In the genomic region with DNA sequence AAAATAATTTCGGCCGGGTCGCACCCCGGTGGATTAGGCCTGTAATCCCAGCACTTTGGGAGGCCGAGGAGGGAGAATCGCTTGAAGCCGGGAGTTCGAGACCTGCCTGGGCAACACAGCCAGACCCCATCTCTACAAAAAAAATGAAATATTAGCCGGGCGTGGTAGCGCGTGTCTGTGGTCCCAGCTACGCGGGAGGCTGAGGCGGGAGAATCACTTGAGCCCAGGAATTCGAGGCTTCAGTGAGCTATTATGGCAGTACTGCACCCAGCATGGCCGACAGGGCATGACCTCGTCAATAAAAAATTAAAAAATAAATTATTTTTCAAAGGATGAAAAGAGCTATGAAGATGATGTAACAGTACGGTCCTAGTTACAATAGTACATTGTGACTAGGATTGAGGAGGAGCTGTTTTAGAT, we compare ENCODE assay signal across 8 cellular contexts. TPM values are rescaled to one million over a fixed set of nuclear protein-coding genes. Genes with fewer than 3 reads are reported as not detected.
A peak's percentile ranks its signal among the peaks of the same experiment; 100 is the strongest.
DNase-seq lines count a peak whose midpoint lies in the region; ATAC-seq, FAIRE-seq and TF ChIP-seq lines count a peak whose summit lies in the region.

No MANE protein-coding gene starts in this region.

- peaks cover 51% of the 10 kb centered on the region for H3K79me2 ChIP-seq in astrocyte (ENCODE audit: insufficient read depth, low read length)

- H3K9me3 Mint-ChIP-seq in astrocyte (ENCODE audit: unreplicated experiment) (no peaks in the 10 kb centered on the region), memory B cell (no peaks in the 10 kb centered on the region)

- H3K9ac ChIP-seq in astrocyte (ENCODE audit: low read length): peak overlapping the region; percentile 97

- H3K4me3 ChIP-seq in right atrium auricular region (peak overlapping the region; percentile 63 to 94), astrocyte (ENCODE audit: insufficient read depth, low read depth, low read length) (peak overlapping the region; percentile 96), aorta (ENCODE audit: low read length in 2 of 2) (peak overlapping the region; percentile 19 to 56)

- H3K9me3 ChIP-seq in right atrium auricular region (no peaks in the 10 kb centered on the region), astrocyte (ENCODE audit: insufficient read depth, low read depth, low read length) (no peaks in the 10 kb centered on the region), aorta (ENCODE audit: control insufficient read depth, low read length) (no peaks in the 10 kb centered on the region)

- H3K27ac Mint-ChIP-seq in astrocyte (ENCODE audit: unreplicated experiment): peak overlapping the region; percentile 78
- peak overlapping the region; percentile 98 for H3K27ac Mint-ChIP-seq in memory B cell

- H3K4me2 ChIP-seq in astrocyte (ENCODE audit: low read length): peak overlapping the region; percentile 90

- H3K36me3 ChIP-seq in right atrium auricular region: peaks cover 30% of the 10 kb centered on the region
- peaks cover 18% of the 10 kb centered on the region for H3K36me3 ChIP-seq in astrocyte (ENCODE audit: insufficient read depth, low read length)
- H3K36me3 ChIP-seq in aorta (ENCODE audit: control insufficient read depth in 1 of 2, insufficient read depth in 2 of 2, low read length in 1 of 2): peaks cover 3 to 5% of the 10 kb centered on the region in 2 donors

- H3K4me1 Mint-ChIP-seq in astrocyte (ENCODE audit: low read depth, unreplicated experiment): peaks cover 6% of the 10 kb centered on the region
- H3K4me1 Mint-ChIP-seq in memory B cell: peaks cover 20% of the 10 kb centered on the region

- no peaks in the 10 kb centered on the region for H3K27me3 ChIP-seq in right atrium auricular region
- H3K27me3 ChIP-seq in astrocyte (ENCODE audit: insufficient read depth, low read length): no peaks in the 10 kb centered on the region
- H3K27me3 ChIP-seq in aorta (ENCODE audit: control insufficient read depth in 1 of 2, insufficient read depth in 2 of 2, low read length in 1 of 2): no peaks in the 10 kb centered on the region

- H3K4me1 ChIP-seq in right atrium auricular region (peaks cover 0 to 13% of the 10 kb centered on the region in 2 donors), astrocyte (ENCODE audit: insufficient read depth, low read length) (peaks cover 13% of the 10 kb centered on the region), aorta (ENCODE audit: control insufficient read depth in 1 of 2, insufficient read depth in 2 of 2, low read length in 2 of 2) (peaks cover 4 to 5% of the 10 kb centered on the region in 2 donors)

- H2AFZ ChIP-seq in astrocyte (ENCODE audit: low read depth, low read length): peak overlapping the region; percentile 83

- TF ChIP-seq CTCF in right atrium auricular region (IDR thresholded peaks at IDR 0.05) (no peak), astrocyte (IDR thresholded peaks at IDR 0.05; ENCODE audit: insufficient read depth, low read depth, low read length) (no peak)

- H3K36me3 Mint-ChIP-seq in astrocyte (ENCODE audit: low read depth, unreplicated experiment) (no peaks in the 10 kb centered on the region), memory B cell (peaks cover 10% of the 10 kb centered on the region)

- ATAC-seq in left cardiac atrium (no peak), memory B cell (ENCODE audit: low read depth) (no peak), aorta (ENCODE audit: low FRiP score) (no peak), HG03442 (IDR thresholded peaks at IDR 0.05; ENCODE audit: unreplicated experiment) (no peak)

- intact Hi-C loops in left cardiac atrium (cut with DNase I) (no loop called here), aorta (cut with DNase I) (no loop called here)

- H3K27me3 Mint-ChIP-seq in astrocyte (ENCODE audit: low read depth, unreplicated experiment): no peaks in the 10 kb centered on the region
- H3K27me3 Mint-ChIP-seq in memory B cell: no peaks in the 10 kb centered on the region

- 14 to 16% methylated on average over 19 of the region's 19 CpGs for WGBS in aorta, 2 donors

- no peaks in the 10 kb centered on the region for H4K20me1 ChIP-seq in astrocyte (ENCODE audit: insufficient read depth, low read length)

- no peak for FAIRE-seq in astrocyte (lab: Jason Lieb, UNC)

- H3K4me3 Mint-ChIP-seq in astrocyte (ENCODE audit: unreplicated experiment): peak overlapping the region; percentile 91
- H3K4me3 Mint-ChIP-seq in memory B cell: peak overlapping the region; percentile 98

- H3K27ac ChIP-seq in right atrium auricular region (peak overlapping the region; percentile 78 to 79), astrocyte (ENCODE audit: low read depth, low read length) (peak overlapping the region; percentile 86), aorta (ENCODE audit: low read depth in 1 of 2, low read length in 2 of 2) (peak overlapping the region in 1 of 2 donors; percentile 34)

- no peak for DNase-seq in right atrium auricular region (ENCODE audit: low spot score)
- no peak for DNase-seq in left cardiac atrium
- no peak for DNase-seq in astrocyte (ENCODE audit: low read depth)
- DNase-seq in memory B cell (ENCODE audit: low spot score in 2 of 2): no peak
- no peak for DNase-seq in aorta
- no peak for DNase-seq in SIG-M5 (lab: John Stamatoyannopoulos, UW)
- no peak for DNase-seq in putamen (ENCODE audit: low spot score)

RNA-seq across cellular contexts. Expression of a gene that starts 0.5 kb away (rescaled TPM):
- total RNA-seq in right atrium auricular region (1 to 10 TPM; 7.6 to 8.4 TPM), left cardiac atrium (10 to 100 TPM; 11.7 to 16.5 TPM), astrocyte (41.2 and 41.8 TPM in 2 replicates), aorta (10 to 100 TPM; 16.2 to 18.1 TPM)
- polyA plus RNA-seq in aorta: 10 to 100 TPM in 1 of 2 donors, 1 to 10 TPM in 1; 8.5 to 11.4 TPM

RNA-seq across cellular contexts. Expression of a gene that starts 0.7 kb away (rescaled TPM):
- total RNA-seq in right atrium auricular region (10 to 100 TPM; 60.0 to 65.9 TPM), left cardiac atrium (10 to 100 TPM; 27.9 to 29.3 TPM), astrocyte (49.3 and 52.6 TPM in 2 replicates), aorta (10 to 100 TPM; 34.9 to 39.7 TPM)
- polyA plus RNA-seq in aorta: 10 to 100 TPM; 18.5 to 43.6 TPM

RNA-seq across cellular contexts. Expression of a gene that starts 32.3 kb away (rescaled TPM):
- total RNA-seq in right atrium auricular region: 1 to 10 TPM; 7.2 to 7.5 TPM
- 1 to 10 TPM; 8.1 to 8.5 TPM for total RNA-seq in left cardiac atrium
- total RNA-seq in astrocyte: 17.3 and 20.1 TPM in 2 replicates
- 10 to 100 TPM; 13.6 to 18.0 TPM for total RNA-seq in aorta
- polyA plus RNA-seq in aorta: 10 to 100 TPM in 1 of 2 donors, 1 to 10 TPM in 1; 7.6 to 15.5 TPM

RNA-seq across cellular contexts. Expression of a gene that starts 36.8 kb away (rescaled TPM):
- total RNA-seq in right atrium auricular region (1 to 10 TPM; 3.7 to 4.6 TPM), left cardiac atrium (1 to 10 TPM; 3.7 to 4.8 TPM), astrocyte (9.2 TPM in 2 replicates), aorta (10 to 100 TPM in 1 of 2 donors, 1 to 10 TPM in 1; 6.1 to 10.3 TPM)
- polyA plus RNA-seq in aorta: 1 to 10 TPM; 2.3 to 9.0 TPM

RNA-seq across cellular contexts. Expression of a gene that starts 49.8 kb away (rescaled TPM):
- total RNA-seq in right atrium auricular region (100 to 1,000 TPM; 127 to 163 TPM), left cardiac atrium (100 to 1,000 TPM; 176 to 248 TPM), astrocyte (284 and 320 TPM in 2 replicates), aorta (100 to 1,000 TPM; 160 to 193 TPM)
- polyA plus RNA-seq in aorta: 100 to 1,000 TPM; 116 to 168 TPM

Comparison
In these comparisons a context has a peak if more than half of its experiments do, and no peak if none do; other contexts are left out.
1. H3K4me3 ChIP-seq: peak in every context shown above with its lines; median percentile 96 in astrocyte; 78 in right atrium auricular region; 38 in aorta.